In genomic region chr6:26157838-26158580, GRCh38 we compare ENCODE assay signal across 8 cellular contexts.
A peak's percentile ranks its signal among the peaks of the same experiment; 100 is the strongest.
DNase-seq lines count a peak whose midpoint lies in the region; ATAC-seq and TF ChIP-seq lines count a peak whose summit lies in the region.

No MANE protein-coding gene starts in this region.

- peak overlapping the region; percentile 88 for H3K27ac ChIP-seq in RWPE2 (ENCODE audit: poor library complexity, severe bottlenecking)

- no peaks in the 10 kb centered on the region for H3K9me3 Mint-ChIP-seq in nephron
- H3K9me3 Mint-ChIP-seq in stimulated activated naive CD8-positive, alpha-beta T cell treated with anti-CD3 and anti-CD28 coated beads, Interleukin-15, Interleukin-2, amounts not matched to agents 100 ng/mL and 50 ng/mL, for 24 hours: no peaks in the 10 kb centered on the region

- no peaks in the 10 kb centered on the region for H3K27me3 Mint-ChIP-seq in nephron (ENCODE audit: low read depth)
- no peaks in the 10 kb centered on the region for H3K27me3 Mint-ChIP-seq in stimulated activated naive CD8-positive, alpha-beta T cell treated with anti-CD3 and anti-CD28 coated beads, Interleukin-15, Interleukin-2, amounts not matched to agents 100 ng/mL and 50 ng/mL, for 24 hours

- H3K27ac Mint-ChIP-seq in nephron: peak overlapping the region; percentile 84 to 98 (median 98)
- H3K27ac Mint-ChIP-seq in stimulated activated naive CD8-positive, alpha-beta T cell treated with anti-CD3 and anti-CD28 coated beads, Interleukin-15, Interleukin-2, amounts not matched to agents 100 ng/mL and 50 ng/mL, for 24 hours: peak overlapping the region; percentile 99

- DNase-seq in EH (ENCODE audit: low read depth) (peak; percentile 98), H4 (ENCODE audit: low spot score) (peak; percentile 98), LoVo (ENCODE audit: low spot score) (peak; percentile 96), RWPE2 (ENCODE audit: low spot score) (peak; percentile 86), activated gamma-delta T cell (lab: John Stamatoyannopoulos, UW) (peak; percentile 27), fibroblast of the conjunctiva (ENCODE audit: low read depth) (peak; percentile 98)

- H3K9me3 ChIP-seq in RWPE2 (ENCODE audit: severe bottlenecking): no peaks in the 10 kb centered on the region

- peak; percentile 66 for ATAC-seq in RWPE2 (ENCODE audit: low read depth)

- no peaks in the 10 kb centered on the region for H3K36me3 Mint-ChIP-seq in nephron (ENCODE audit: low read depth)
- H3K36me3 Mint-ChIP-seq in stimulated activated naive CD8-positive, alpha-beta T cell treated with anti-CD3 and anti-CD28 coated beads, Interleukin-15, Interleukin-2, amounts not matched to agents 100 ng/mL and 50 ng/mL, for 24 hours (ENCODE audit: low read depth): peaks cover 10% of the 10 kb centered on the region

- H3K4me1 ChIP-seq in RWPE2 (ENCODE audit: insufficient read depth, poor library complexity, severe bottlenecking): peaks cover 15% of the 10 kb centered on the region

- no peak for TF ChIP-seq CTCF in RWPE2 (IDR thresholded peaks at IDR 0.05; ENCODE audit: poor library complexity, severe bottlenecking)
- TF ChIP-seq CTCF in nephron (IDR thresholded peaks at IDR 0.05; ENCODE audit: unreplicated experiment in 3 of 3): no peak

- no peaks in the 10 kb centered on the region; the same call in 1 of the 2 replicates for H3K36me3 ChIP-seq in RWPE2 (ENCODE audit: low read depth)

- H3K4me3 Mint-ChIP-seq in nephron: peak overlapping the region; percentile 93 to 98 (median 98)
- peak overlapping the region; percentile 95 for H3K4me3 Mint-ChIP-seq in stimulated activated naive CD8-positive, alpha-beta T cell treated with anti-CD3 and anti-CD28 coated beads, Interleukin-15, Interleukin-2, amounts not matched to agents 100 ng/mL and 50 ng/mL, for 24 hours

- peak overlapping the region; percentile 84 for H3K4me3 ChIP-seq in RWPE2 (ENCODE audit: severe bottlenecking)

- H3K27me3 ChIP-seq in RWPE2 (ENCODE audit: insufficient read depth, poor library complexity, severe bottlenecking): no peaks in the 10 kb centered on the region

- peaks cover 11% of the 10 kb centered on the region for H3K4me1 Mint-ChIP-seq in nephron
- peaks cover 55% of the 10 kb centered on the region for H3K4me1 Mint-ChIP-seq in stimulated activated naive CD8-positive, alpha-beta T cell treated with anti-CD3 and anti-CD28 coated beads, Interleukin-15, Interleukin-2, amounts not matched to agents 100 ng/mL and 50 ng/mL, for 24 hours (ENCODE audit: low read depth)

Comparison
In these comparisons a context has a peak if more than half of its experiments do, and no peak if none do; other contexts are left out.
1. Peak in every context shown above with its lines: DNase-seq, ATAC-seq, H3K4me3 ChIP-seq and H3K27ac ChIP-seq.
2. DNase-seq: peak in every context shown above with its lines; median percentile 98 in EH; 98 in H4; 98 in fibroblast of the conjunctiva; 96 in LoVo; 86 in RWPE2; 27 in activated gamma-delta T cell.